22 cellular contexts compared by ENCODE assay signal in the genomic region with DNA sequence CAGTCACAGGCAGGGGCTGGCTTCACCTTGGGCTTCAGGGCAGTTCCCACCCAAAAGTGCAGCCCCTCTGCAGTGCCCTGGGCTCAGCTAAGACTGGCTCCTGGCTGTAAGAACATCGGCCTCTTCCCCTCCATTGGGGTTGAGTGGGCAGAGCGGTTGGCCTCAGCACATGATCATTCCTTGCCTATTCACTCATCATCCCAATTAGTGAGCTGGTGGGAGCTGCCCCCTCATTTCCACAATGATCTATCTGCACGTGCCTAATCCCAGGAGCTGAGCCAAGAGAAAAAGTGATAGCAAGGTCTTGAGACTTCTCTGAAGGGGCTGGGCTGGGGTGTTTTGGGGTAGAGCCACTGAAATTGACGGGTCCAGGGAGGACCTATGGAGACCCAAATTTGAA.
A peak's percentile ranks its signal among the peaks of the same experiment; 100 is the strongest.
DNase-seq lines count a peak whose midpoint lies in the region; ATAC-seq and TF ChIP-seq lines count a peak whose summit lies in the region.
"Had no signal": no experiment of that assay in that cellular context is flagged by ENCODE, and none has a peak within 500 bp of the region (broad histone marks: within the 10 kb centered on the region; RNA-seq: fewer than 3 reads in every experiment).

No MANE protein-coding gene starts in this region.

- no peaks in the 10 kb centered on the region for H3K79me2 ChIP-seq in Loucy (ENCODE audit: insufficient read depth, low read length)

- TF ChIP-seq CTCF in Loucy (conservative IDR thresholded peaks at IDR 0.05; ENCODE audit: low read length) (no peak), fibroblast of mammary gland (conservative IDR thresholded peaks at IDR 0.05; ENCODE audit: control insufficient read depth, insufficient read depth, low read depth, low read length) (no peak)

- H3K4me1 ChIP-seq in Loucy (ENCODE audit: insufficient read depth, low read length, poor library complexity, severe bottlenecking), result peaks cover 47% of the 10 kb centered on the region
- no peaks in the 10 kb centered on the region for H3K4me1 ChIP-seq in aorta (ENCODE audit: control insufficient read depth in 1 of 2, insufficient read depth in 2 of 2, low read length in 2 of 2)
- H3K4me1 ChIP-seq: testis had no signal

- H3K27ac ChIP-seq in aorta (ENCODE audit: low read depth in 1 of 2, low read length in 2 of 2), result no peak overlapping the region
- H3K27ac ChIP-seq: C4-2B, epithelial cell of prostate, PC-9, testis had no signal

- no peaks in the 10 kb centered on the region for H4K20me1 ChIP-seq in Loucy (ENCODE audit: insufficient read depth, low read length, poor library complexity, severe bottlenecking)

- DNase-seq in activated T-cell treated with anti-CD3 and anti-CD28 coated beads, Interleukin-2, amount 50 U/mL, for 72 hours, result no peak
- DNase-seq in activated T-cell treated with anti-CD3 and anti-CD28 coated beads, Interleukin-2, amount 50 U/mL, for 24 hours, result no peak
- DNase-seq in fibroblast of mammary gland (ENCODE audit: low read depth) (peak; percentile 14), Ammon's horn (ENCODE audit: low spot score) (no peak), aorta (no peak)
- no peak for DNase-seq in stimulated activated effector memory CD8-positive, alpha-beta T cell treated with anti-CD3 and anti-CD28 coated beads, Interleukin-12 subunit alpha, Interleukin-12 subunit beta, amount 100 ng/mL, for 72 hours (ENCODE audit: low spot score in 2 of 2)
- DNase-seq: cerebellar nuclear complex, heart right ventricle, left cardiac atrium, mammary epithelial cell, NCI-H2171, occipital lobe, PC-9, Right ventricle myocardium superior had no signal

- H3K36me3 ChIP-seq in Loucy (ENCODE audit: insufficient read depth, low read length) (no peaks in the 10 kb centered on the region), aorta (ENCODE audit: control insufficient read depth in 1 of 2, insufficient read depth in 2 of 2, low read length in 1 of 2) (no peaks in the 10 kb centered on the region)
- H3K36me3 ChIP-seq: heart right ventricle had no signal

- intact Hi-C loops in aorta (cut with DNase I), result no loop called here

- no peak for ATAC-seq in activated T-cell treated with anti-CD3 and anti-CD28 coated beads, Interleukin-2, amount 50 U/mL, for 72 hours (replicated peaks in 1 of 2)
- ATAC-seq in stimulated activated effector memory CD8-positive, alpha-beta T cell treated with anti-CD3 and anti-CD28 coated beads, Interleukin-12 subunit alpha, Interleukin-12 subunit beta, amount 100 ng/mL, for 72 hours, result no peak
- ATAC-seq in GM19324 (IDR thresholded peaks at IDR 0.05; ENCODE audit: low FRiP score, unreplicated experiment) (no peak), aorta (ENCODE audit: low FRiP score) (no peak)
- ATAC-seq: activated CD4-positive, CD25-positive, alpha-beta regulatory T cell treated with anti-CD3 and anti-CD28 coated beads, Interleukin-2, amount 50 U/mL, for 24 hours; heart right ventricle; left cardiac atrium had no signal

- peaks cover 78% of the 10 kb centered on the region for H3K4me1 Mint-ChIP-seq in activated T-cell treated with anti-CD3 and anti-CD28 coated beads, Interleukin-2, amount 50 U/mL, for 72 hours (ENCODE audit: low read depth)
- H3K4me1 Mint-ChIP-seq in activated T-cell treated with anti-CD3 and anti-CD28 coated beads, Interleukin-2, amount 50 U/mL, for 24 hours (ENCODE audit: low read depth), result peaks cover 76% of the 10 kb centered on the region
- peaks cover 84% of the 10 kb centered on the region for H3K4me1 Mint-ChIP-seq in stimulated activated effector memory CD8-positive, alpha-beta T cell treated with anti-CD3 and anti-CD28 coated beads, Interleukin-12 subunit alpha, Interleukin-12 subunit beta, amount 100 ng/mL, for 72 hours

- 64% methylated on average over 4 of the region's 4 CpGs for WGBS in aorta, 2 donors

- H3K27me3 Mint-ChIP-seq in activated T-cell treated with anti-CD3 and anti-CD28 coated beads, Interleukin-2, amount 50 U/mL, for 72 hours (ENCODE audit: low read depth), result no peaks in the 10 kb centered on the region
- H3K27me3 Mint-ChIP-seq in activated T-cell treated with anti-CD3 and anti-CD28 coated beads, Interleukin-2, amount 50 U/mL, for 24 hours, result no peaks in the 10 kb centered on the region
- H3K27me3 Mint-ChIP-seq: activated naive CD4-positive, alpha-beta T cell treated with anti-CD3 and anti-CD28 coated beads, Interleukin-2, amount 50 U/mL, for 24 hours; activated T-helper 17 cell treated with anti-CD3 and anti-CD28 coated beads, Interleukin-2, amount 50 U/mL, for 72 hours had no signal

- H3K27me3 ChIP-seq in Loucy (ENCODE audit: insufficient read depth, low read length, poor library complexity, severe bottlenecking), result no peaks in the 10 kb centered on the region
- H3K27me3 ChIP-seq in aorta (ENCODE audit: control insufficient read depth in 1 of 2, insufficient read depth in 2 of 2, low read length in 1 of 2), result peaks cover 0 to 2% of the 10 kb centered on the region in 2 donors
- H3K27me3 ChIP-seq: testis had no signal

- H3K4me3 ChIP-seq in Loucy (ENCODE audit: low read length, poor library complexity, severe bottlenecking) (no peak overlapping the region), fibroblast of mammary gland (ENCODE audit: control insufficient read depth, low read depth, low read length) (no peak overlapping the region), aorta (ENCODE audit: low read length in 2 of 2) (no peak overlapping the region)
- H3K4me3 ChIP-seq: heart right ventricle, PC-9, testis had no signal

- H3K4me2 ChIP-seq in Loucy (ENCODE audit: low read depth, low read length, poor library complexity, severe bottlenecking), result peak overlapping the region; percentile 54
- H3K4me2 ChIP-seq: PC-9 had no signal

- H3K9me3 ChIP-seq in Loucy (ENCODE audit: insufficient read depth, low read depth, low read length) (no peaks in the 10 kb centered on the region), aorta (ENCODE audit: control insufficient read depth, low read length) (peaks cover 2% of the 10 kb centered on the region)
- H3K9me3 ChIP-seq: testis had no signal

- H3K36me3 Mint-ChIP-seq in activated T-cell treated with anti-CD3 and anti-CD28 coated beads, Interleukin-2, amount 50 U/mL, for 72 hours (ENCODE audit: insufficient read depth in 2 of 2), result peaks cover 1 to 3% of the 10 kb centered on the region in 2 donors
- no peaks in the 10 kb centered on the region for H3K36me3 Mint-ChIP-seq in activated T-cell treated with anti-CD3 and anti-CD28 coated beads, Interleukin-2, amount 50 U/mL, for 24 hours (ENCODE audit: low read depth)
- peaks cover 17% of the 10 kb centered on the region for H3K36me3 Mint-ChIP-seq in stimulated activated effector memory CD8-positive, alpha-beta T cell treated with anti-CD3 and anti-CD28 coated beads, Interleukin-12 subunit alpha, Interleukin-12 subunit beta, amount 100 ng/mL, for 72 hours
- H3K36me3 Mint-ChIP-seq: activated naive CD4-positive, alpha-beta T cell treated with anti-CD3 and anti-CD28 coated beads, Interleukin-2, amount 50 U/mL, for 24 hours had no signal

- peak overlapping the region; percentile 11 for H3K9ac ChIP-seq in Loucy (ENCODE audit: low read depth, low read length, poor library complexity, severe bottlenecking)

- peak overlapping the region; percentile 4 to 14 for H3K4me3 Mint-ChIP-seq in activated T-cell treated with anti-CD3 and anti-CD28 coated beads, Interleukin-2, amount 50 U/mL, for 72 hours
- H3K4me3 Mint-ChIP-seq in activated T-cell treated with anti-CD3 and anti-CD28 coated beads, Interleukin-2, amount 50 U/mL, for 24 hours, result no peak overlapping the region
- peak overlapping the region; percentile 51 for H3K4me3 Mint-ChIP-seq in stimulated activated effector memory CD8-positive, alpha-beta T cell treated with anti-CD3 and anti-CD28 coated beads, Interleukin-12 subunit alpha, Interleukin-12 subunit beta, amount 100 ng/mL, for 72 hours

- no peaks in the 10 kb centered on the region for H3K9me2 ChIP-seq in Loucy (replicated peaks; ENCODE audit: low read depth, low read length)

- no peak overlapping the region for H3K27ac Mint-ChIP-seq in activated T-cell treated with anti-CD3 and anti-CD28 coated beads, Interleukin-2, amount 50 U/mL, for 72 hours
- H3K27ac Mint-ChIP-seq in activated T-cell treated with anti-CD3 and anti-CD28 coated beads, Interleukin-2, amount 50 U/mL, for 24 hours, result no peak overlapping the region
- H3K27ac Mint-ChIP-seq in stimulated activated effector memory CD8-positive, alpha-beta T cell treated with anti-CD3 and anti-CD28 coated beads, Interleukin-12 subunit alpha, Interleukin-12 subunit beta, amount 100 ng/mL, for 72 hours, result peak overlapping the region; percentile 15

- H3K9me3 Mint-ChIP-seq in activated T-cell treated with anti-CD3 and anti-CD28 coated beads, Interleukin-2, amount 50 U/mL, for 72 hours, result peaks cover 3 to 8% of the 10 kb centered on the region in 2 donors
- H3K9me3 Mint-ChIP-seq in activated T-cell treated with anti-CD3 and anti-CD28 coated beads, Interleukin-2, amount 50 U/mL, for 24 hours, result no peaks in the 10 kb centered on the region
- H3K9me3 Mint-ChIP-seq in stimulated activated effector memory CD8-positive, alpha-beta T cell treated with anti-CD3 and anti-CD28 coated beads, Interleukin-12 subunit alpha, Interleukin-12 subunit beta, amount 100 ng/mL, for 72 hours, result no peaks in the 10 kb centered on the region
- H3K9me3 Mint-ChIP-seq: activated naive CD4-positive, alpha-beta T cell treated with anti-CD3 and anti-CD28 coated beads, Interleukin-2, amount 50 U/mL, for 24 hours; activated T-helper 17 cell treated with anti-CD3 and anti-CD28 coated beads, Interleukin-2, amount 50 U/mL, for 72 hours had no signal

- H3F3A ChIP-seq in Loucy (ENCODE audit: low read depth), result peaks cover 5% of the 10 kb centered on the region; the same call in 1 of the 2 replicates

- no peak overlapping the region for H2AFZ ChIP-seq in Loucy (ENCODE audit: low read length)
- H2AFZ ChIP-seq: PC-9 had no signal
